12 cellular contexts compared by ENCODE assay signal in genomic region chr20:35568645-35569044, GRCh38. TPM values are rescaled to one million over a fixed set of nuclear protein-coding genes. Genes with fewer than 3 reads are reported as not detected.
A peak's percentile ranks its signal among the peaks of the same experiment; 100 is the strongest.
DNase-seq lines count a peak whose midpoint lies in the region; ATAC-seq and TF ChIP-seq lines count a peak whose summit lies in the region.
"Had no signal": no experiment of that assay in that cellular context is flagged by ENCODE, and none has a peak within 500 bp of the region (broad histone marks: within the 10 kb centered on the region; RNA-seq: fewer than 3 reads in every experiment).

No MANE protein-coding gene starts in this region.

- peak; percentile 12 for DNase-seq in DMS153 treated with DMSO at 0.1 percent for 48 hours (lab: John Stamatoyannopoulos, UW; ENCODE audit: unreplicated experiment)
- no peak for DNase-seq in DMS153 (lab: John Stamatoyannopoulos, UW)
- no peak for DNase-seq in IMR-90
- DNase-seq in WERI-Rb-1 = peak; percentile 29
- peak; percentile 9 to 28 for DNase-seq in lung microvascular endothelial cell (ENCODE audit: low read depth in 2 of 2)
- no peak for DNase-seq in adrenal gland

- no peak overlapping the region for H3K18ac ChIP-seq in IMR-90 (ENCODE audit: low read depth, low read length)

- H3K27ac ChIP-seq in IMR-90 (ENCODE audit: insufficient read depth, low read length) = no peak overlapping the region
- no peak overlapping the region for H3K27ac ChIP-seq in WERI-Rb-1
- H3K27ac ChIP-seq in adrenal gland = no peak overlapping the region
- H3K27ac ChIP-seq: thyroid gland had no signal

- POLR2A ChIA-PET in IMR-90 (lab: Charles Lee; ENCODE audit: unreplicated experiment) = no interaction called here

- no peak for TF ChIP-seq RAD21 in IMR-90 (IDR thresholded peaks at IDR 0.05; ENCODE audit: low read length)

- H3K4me1 ChIP-seq in IMR-90 (ENCODE audit: control insufficient read depth, insufficient read depth, low read length) (no peaks in the 10 kb centered on the region), adrenal gland (replicated peaks in 1 of 2) (no peaks in the 10 kb centered on the region)
- H3K4me1 ChIP-seq: thyroid gland had no signal

- H3K27ac Mint-ChIP-seq in stimulated activated memory B cell treated with anti-CD40 and anti-IgM and Interleukin-4, amounts not matched to agents 10 μg/mL and 1 μg/mL and 100 μg/mL, for 72 hours = no peak overlapping the region

- no peak overlapping the region for H4K8ac ChIP-seq in IMR-90 (ENCODE audit: low read depth in 2 of 2, low read length in 2 of 2)

- no peak for TF ChIP-seq POLR2A in IMR-90 (IDR thresholded peaks at IDR 0.05; ENCODE audit: low read depth, low read length)
- no peak for TF ChIP-seq POLR2A in adrenal gland (IDR thresholded peaks at IDR 0.05)

- intact Hi-C loops in IMR-90 (cut with micrococcal nuclease) = loop anchor here (10.0 kb wide), 1 partner anchor 96 kb away; the partner anchor contains the start of genes CPNE1 and RBM12
- intact Hi-C loops in adrenal gland (cut with DNase I) = no loop called here

- H3K36me3 Mint-ChIP-seq in stimulated activated memory B cell treated with anti-CD40 and anti-IgM and Interleukin-4, amounts not matched to agents 10 μg/mL and 1 μg/mL and 100 μg/mL, for 72 hours = no peaks in the 10 kb centered on the region

- in situ Hi-C loops in IMR-90 (cut with MboI; ENCODE audit: low sequenced_read_pairs) = no loop called here

- no peak overlapping the region for H3K56ac ChIP-seq in IMR-90 (ENCODE audit: extremely low read depth, insufficient read depth, low read length)

- H2AK9ac ChIP-seq in IMR-90 (replicated peaks; ENCODE audit: low read depth, low read length, poor library complexity) = no peak overlapping the region

- H3K23ac ChIP-seq in IMR-90 (ENCODE audit: low read depth, low read length) = no peak overlapping the region

- H3K36me3 ChIP-seq in IMR-90 (ENCODE audit: control insufficient read depth, insufficient read depth, low read length) (no peaks in the 10 kb centered on the region), WERI-Rb-1 (no peaks in the 10 kb centered on the region), adrenal gland (replicated peaks in 1 of 2) (no peaks in the 10 kb centered on the region)
- H3K36me3 ChIP-seq: thyroid gland had no signal

- H2BK5ac ChIP-seq in IMR-90 (ENCODE audit: low read depth, low read length, poor library complexity, severe bottlenecking) = no peak overlapping the region

- H4K20me1 ChIP-seq in IMR-90 (ENCODE audit: insufficient read depth, low read length) = no peaks in the 10 kb centered on the region

- H3K4me2 ChIP-seq in IMR-90 (ENCODE audit: low read depth, low read length) = no peak overlapping the region

- H3K27me3 ChIP-seq in IMR-90 (ENCODE audit: control insufficient read depth, insufficient read depth, low read length) = no peaks in the 10 kb centered on the region
- H3K27me3 ChIP-seq in WERI-Rb-1 (ENCODE audit: insufficient read depth, low read depth, severe bottlenecking) = no peaks in the 10 kb centered on the region
- no peaks in the 10 kb centered on the region for H3K27me3 ChIP-seq in adrenal gland
- H3K27me3 ChIP-seq: thyroid gland had no signal

- CTCF ChIA-PET in IMR-90 (lab: Yijun Ruan, JAX) = interaction anchor here (0.7 kb wide), 1 partner anchor 1069 kb away, joined by 4 read pairs; no protein-coding TSS in a partner anchor

- H3K9ac ChIP-seq in IMR-90 (ENCODE audit: low read depth, low read length) = no peak overlapping the region

- H2AFZ ChIP-seq in IMR-90 (replicated peaks; ENCODE audit: low read length, poor library complexity) = no peak overlapping the region

- no peak overlapping the region for H3K14ac ChIP-seq in IMR-90 (replicated peaks; ENCODE audit: low read depth, low read length)

- H3K4me3 Mint-ChIP-seq in stimulated activated memory B cell treated with anti-CD40 and anti-IgM and Interleukin-4, amounts not matched to agents 10 μg/mL and 1 μg/mL and 100 μg/mL, for 72 hours = no peak overlapping the region

- no peaks in the 10 kb centered on the region for H3K79me1 ChIP-seq in IMR-90 (ENCODE audit: low read depth in 1 of 2, low read length in 2 of 2)

- TF ChIP-seq CTCF in IMR-90 (conservative IDR thresholded peaks at IDR 0.05; ENCODE audit: low read depth, low read length) (0 out of 2 replicates have a peak, but pooled peaks have one; percentile 3), WERI-Rb-1 (IDR thresholded peaks at IDR 0.05; ENCODE audit: low read depth, low read length) (peak; percentile 49), adrenal gland (IDR thresholded peaks at IDR 0.05) (no peak)

- H3K4me3 ChIP-seq in IMR-90 (ENCODE audit: insufficient read depth, low read depth, low read length) (no peak overlapping the region), WERI-Rb-1 (ENCODE audit: low read depth, low read length) (no peak overlapping the region), adrenal gland (no peak overlapping the region)
- H3K4me3 ChIP-seq: thyroid gland had no signal

- no peaks in the 10 kb centered on the region for H3K4me1 Mint-ChIP-seq in stimulated activated memory B cell treated with anti-CD40 and anti-IgM and Interleukin-4, amounts not matched to agents 10 μg/mL and 1 μg/mL and 100 μg/mL, for 72 hours

- no TSS peak for BruUV-seq in IMR-90 (replicated peaks; lab: Mats Ljungman, UMichigan)

- H2BK120ac ChIP-seq in IMR-90 (ENCODE audit: low read depth, low read length) = no peak overlapping the region

- H3K27me3 Mint-ChIP-seq in stimulated activated memory B cell treated with anti-CD40 and anti-IgM and Interleukin-4, amounts not matched to agents 10 μg/mL and 1 μg/mL and 100 μg/mL, for 72 hours = peaks cover 17% of the 10 kb centered on the region

- no peak overlapping the region for H2BK15ac ChIP-seq in IMR-90 (ENCODE audit: low read depth, low read length)

- WGBS in IMR-90 (ENCODE audit: extremely low coverage in 2 of 2, insufficient read length in 1 of 2), 2 experiments = 17% methylated on average over 1 of the region's 2 CpGs; no CpG with 5 or more reads in 1 of the 2 experiments
- 27 to 44% (median 37%) methylated on average over 2 of the region's 2 CpGs for WGBS in adrenal gland, 4 donors

- peaks cover 3% of the 10 kb centered on the region; the same call in 1 of the 2 replicates for H3K9me3 ChIP-seq in IMR-90 (ENCODE audit: control insufficient read depth, insufficient read depth, low read length)
- no peaks in the 10 kb centered on the region for H3K9me3 ChIP-seq in WERI-Rb-1 (ENCODE audit: severe bottlenecking)
- H3K9me3 ChIP-seq in adrenal gland (replicated peaks in 1 of 3) = no peaks in the 10 kb centered on the region
- H3K9me3 ChIP-seq: thyroid gland had no signal

- H3K4ac ChIP-seq in IMR-90 (ENCODE audit: low read depth, low read length) = no peak overlapping the region

- no peak overlapping the region for H2AK5ac ChIP-seq in IMR-90 (ENCODE audit: low read depth, low read length)

- no peak overlapping the region for H4K5ac ChIP-seq in IMR-90 (ENCODE audit: low read depth, low read length)

- ATAC-seq in IMR-90 (ENCODE audit: low read depth) = no peak
- no peak for ATAC-seq in GM18861 (IDR thresholded peaks at IDR 0.05; ENCODE audit: unreplicated experiment)
- ATAC-seq in stimulated activated memory B cell treated with anti-CD40 and anti-IgM and Interleukin-4, amounts not matched to agents 10 μg/mL and 1 μg/mL and 100 μg/mL, for 72 hours = no peak

- peaks cover 4% of the 10 kb centered on the region for H3K9me3 Mint-ChIP-seq in stimulated activated memory B cell treated with anti-CD40 and anti-IgM and Interleukin-4, amounts not matched to agents 10 μg/mL and 1 μg/mL and 100 μg/mL, for 72 hours

- no peaks in the 10 kb centered on the region for H3K9me1 ChIP-seq in IMR-90 (ENCODE audit: insufficient read depth, low read length)

- H2BK20ac ChIP-seq in IMR-90 (ENCODE audit: low read depth, low read length) = no peak overlapping the region

- no peak overlapping the region for H4K91ac ChIP-seq in IMR-90 (ENCODE audit: insufficient read depth, low read depth, low read length)

- dilution Hi-C loops in IMR-90 (cut with HindIII; ENCODE audit: low sequenced_read_pairs, unreplicated experiment) = no loop called here

TF ChIP-seq in IMR-90, 13 proteins besides CTCF, POLR2A, EP300 and RAD21 (continues in another document):
- TF ChIP-seq FOS (IDR thresholded peaks at IDR 0.05; ENCODE audit: low read depth, low read length) (no peak), USF2 (IDR thresholded peaks at IDR 0.05; ENCODE audit: low read depth, low read length) (no peak), NFE2L2 (IDR thresholded peaks at IDR 0.05; ENCODE audit: low read depth, low read length) (no peak), SMC3 (IDR thresholded peaks at IDR 0.05; ENCODE audit: low read depth, low read length) (no peak), CEBPB (IDR thresholded peaks at IDR 0.05; ENCODE audit: low read depth, low read length) (no peak), CHD1 (IDR thresholded peaks at IDR 0.05; ENCODE audit: low read depth, low read length) (no peak), MAZ (IDR thresholded peaks at IDR 0.05; ENCODE audit: borderline replicate concordance, low read depth, low read length) (no peak)

RNA-seq across cellular contexts. Expression of gene ERGIC3, which starts 26.8 kb away (rescaled TPM):
- total RNA-seq in IMR-90 (2012; rRNA removed) = 438 and 487 TPM in 2 replicates
- 434 and 437 TPM in 2 replicates for polyA plus RNA-seq in IMR-90 (2012; rRNA removed)
- 372 and 430 TPM in 2 replicates for polyA plus RNA-seq in IMR-90 (2012; cell fraction: cytosol; rRNA removed)
- 321 and 334 TPM in 2 replicates for polyA plus RNA-seq in IMR-90 (2012; cell fraction: nucleus; rRNA removed; ENCODE audit: low replicate concordance)
- 280 and 434 TPM in 2 replicates for total RNA-seq in lung microvascular endothelial cell
- total RNA-seq in adrenal gland = 100 to 1,000 TPM; 233 to 377 (median 271) TPM
- 100 to 1,000 TPM; 217 to 351 (median 221) TPM for polyA plus RNA-seq in adrenal gland

RNA-seq across cellular contexts. Expression of gene C20orf173, which starts 39.2 kb away (rescaled TPM):
- not detected in 2 replicates for total RNA-seq in IMR-90 (2012; rRNA removed)
- not detected in 2 replicates for polyA plus RNA-seq in IMR-90 (2012; rRNA removed)
- polyA plus RNA-seq in IMR-90 (2012; cell fraction: cytosol; rRNA removed) = not detected in 2 replicates
- not detected in 2 replicates for polyA plus RNA-seq in IMR-90 (2012; cell fraction: nucleus; rRNA removed; ENCODE audit: low replicate concordance)
- not detected in 2 replicates for total RNA-seq in lung microvascular endothelial cell
- total RNA-seq in adrenal gland = not detected
- polyA plus RNA-seq in adrenal gland = not detected
- total RNA-seq: glomerular endothelial cell, LHCN-M2, skeletal muscle tissue, thyroid gland had no signal

RNA-seq across cellular contexts. Expression of gene SPAG4, which starts 47.0 kb away (rescaled TPM):
- total RNA-seq in IMR-90 (2012; rRNA removed) (1.8 and 1.9 TPM in 2 replicates), lung microvascular endothelial cell (12.6 and 19.0 TPM in 2 replicates), adrenal gland (10 to 100 TPM in 5 of 8 donors, 1 to 10 TPM in 3; 5.1 to 32.0 (median 12.9) TPM)
- polyA plus RNA-seq in IMR-90 (2012; rRNA removed) (5.5 and 5.8 TPM in 2 replicates), adrenal gland (10 to 100 TPM in 2 of 3 donors, 1 to 10 TPM in 1; 2.7 to 15.4 (median 12.5) TPM)
- polyA plus RNA-seq in IMR-90 (2012; cell fraction: cytosol; rRNA removed) = 4.8 and 7.3 TPM in 2 replicates
- 17.5 and 19.5 TPM in 2 replicates for polyA plus RNA-seq in IMR-90 (2012; cell fraction: nucleus; rRNA removed; ENCODE audit: low replicate concordance)

Comparison
In these comparisons a context has a peak if more than half of its experiments do, and no peak if none do; other contexts are left out.
1. DNase-seq: peak in DMS153 treated with DMSO at 0.1 percent for 48 hours (single experiment), WERI-Rb-1 (single experiment) and lung microvascular endothelial cell (2 of 2); none in DMS153 (single experiment), IMR-90 (single experiment) and adrenal gland (0 of 7).
2. CTCF ChIP-seq: peak in IMR-90 (single experiment) and WERI-Rb-1 (single experiment); none in adrenal gland (0 of 6).